Comparison of ENCODE assay signal across 10 cellular contexts in genomic region chr14:75513911-75514672, GRCh38. TPM values are rescaled to one million over a fixed set of nuclear protein-coding genes. Genes with fewer than 3 reads are reported as not detected.
DNase-seq lines count a peak whose midpoint lies in the region; ATAC-seq and TF ChIP-seq lines count a peak whose summit lies in the region.
"Had no signal": no experiment of that assay in that cellular context is flagged by ENCODE, and none has a peak within 500 bp of the region (broad histone marks: within the 10 kb centered on the region; RNA-seq: fewer than 3 reads in every experiment).

No MANE protein-coding gene starts in this region.

- peaks cover 5% of the 10 kb centered on the region in 2 donors for H3K9me3 ChIP-seq in lung (ENCODE audit: control insufficient read depth in 2 of 2, insufficient read depth in 1 of 2, low read length in 1 of 2)

- H3K27me3 ChIP-seq in lung (ENCODE audit: control insufficient read depth, insufficient read depth), result no peaks in the 10 kb centered on the region
- H3K27me3 ChIP-seq: cardiac muscle cell had no signal

- H3K4me1 ChIP-seq in lung (ENCODE audit: control insufficient read depth in 2 of 2, insufficient read depth in 2 of 2, low read length in 2 of 2), result peaks cover 0 to 10% of the 10 kb centered on the region in 2 donors

- 75 to 87% methylated on average over 12 of the region's 12 CpGs for WGBS in lung, 2 donors

- TF ChIP-seq CTCF in lung (IDR thresholded peaks at IDR 0.05; ENCODE audit: control extremely low read depth, extremely low read depth), result no peak

- H3K4me3 ChIP-seq in lung, result no peak overlapping the region
- H3K4me3 ChIP-seq: cardiac muscle cell had no signal

- no peaks in the 10 kb centered on the region for H3K36me3 ChIP-seq in lung (ENCODE audit: control insufficient read depth in 2 of 2, insufficient read depth in 2 of 2, low read length in 2 of 2)
- H3K36me3 ChIP-seq: cardiac muscle cell had no signal

- no peak overlapping the region for H3K27ac ChIP-seq in lung (ENCODE audit: low read depth in 1 of 2, low read length in 1 of 2)
- no peak overlapping the region for H3K27ac ChIP-seq in caudate nucleus (ENCODE audit: low read depth, low read length)
- H3K27ac ChIP-seq: cardiac muscle cell had no signal

- DNase-seq in lung (ENCODE audit: low spot score) (no peak), 8988T (no peak), SHP77 (lab: John Stamatoyannopoulos, UW) (no peak), GDM1 (lab: John Stamatoyannopoulos, UW) (no peak), caudate nucleus (lab: John Stamatoyannopoulos, UW) (no peak)

- TF ChIP-seq POLR2A in GM18505 (IDR thresholded peaks at IDR 0.05; ENCODE audit: borderline replicate concordance, extremely low read depth, insufficient read depth, insufficient read length), result no peak

- ATAC-seq in GM18505 (IDR thresholded peaks at IDR 0.05; ENCODE audit: unreplicated experiment) (peak; percentile 35), GM21515 (IDR thresholded peaks at IDR 0.05; ENCODE audit: unreplicated experiment) (peak; percentile 32), HG03432 (IDR thresholded peaks at IDR 0.05; ENCODE audit: unreplicated experiment) (peak; percentile 46), lung (ENCODE audit: insufficient read depth, low FRiP score) (peak; percentile 53)

RNA-seq across cellular contexts. Expression of gene BATF, which starts 8.2 kb away (rescaled TPM):
- 1 to 10 TPM; 7.4 to 8.2 TPM for total RNA-seq in lung
- 10 to 100 TPM; 15.2 to 74.3 TPM for polyA plus RNA-seq in lung
- total RNA-seq: cardiac muscle cell, NCI-H460 had no signal
- polyA plus RNA-seq: cardiac muscle cell had no signal
